3 cellular contexts compared by ENCODE assay signal in genomic region chr5:156570615-156571014, GRCh38.
"Had no signal": no experiment of that assay in that cellular context is flagged by ENCODE, and none has a peak within 500 bp of the region (broad histone marks: within the 10 kb centered on the region; RNA-seq: fewer than 3 reads in every experiment).

No MANE protein-coding gene starts in this region.

- H3K4me3 ChIP-seq: GM12878 had no signal

- DNase-seq: GDM1, GF-D8 had no signal
